In the genomic region with DNA sequence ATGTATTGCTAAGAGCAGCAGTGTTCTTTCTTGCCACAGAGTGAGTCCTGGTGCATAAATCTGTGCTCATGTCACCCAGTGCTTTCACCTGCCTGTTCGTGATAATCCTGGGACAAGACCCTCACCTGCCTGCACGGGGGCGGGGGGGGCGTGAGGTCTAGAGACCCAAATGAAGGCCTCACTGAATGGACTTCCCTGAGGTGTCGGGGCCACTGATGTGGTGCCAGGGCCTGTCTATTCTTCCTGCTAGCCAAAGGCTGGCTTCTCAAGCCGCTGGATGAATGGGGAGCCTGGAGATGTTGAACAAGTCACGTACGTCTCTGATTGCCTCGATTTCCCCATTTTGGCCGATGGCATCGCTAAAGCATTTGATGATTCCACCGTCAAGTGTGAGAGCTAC, we compare ENCODE assay signal across 20 cellular contexts.
DNase-seq lines count a peak whose midpoint lies in the region; ATAC-seq and TF ChIP-seq lines count a peak whose summit lies in the region.
"Had no signal": no experiment of that assay in that cellular context is flagged by ENCODE, and none has a peak within 500 bp of the region (broad histone marks: within the 10 kb centered on the region; RNA-seq: fewer than 3 reads in every experiment).

No MANE protein-coding gene starts in this region.

- H3K9ac ChIP-seq in mammary epithelial cell (ENCODE audit: insufficient read depth, low read length) (no peak overlapping the region), neuronal stem cell (ENCODE audit: low read depth, low read length, poor library complexity) (no peak overlapping the region)

- no peak overlapping the region for H2BK12ac ChIP-seq in neuronal stem cell (ENCODE audit: low read length)

- no peak overlapping the region for H3K14ac ChIP-seq in neuronal stem cell (ENCODE audit: low read length)

- H3K18ac ChIP-seq in neuronal stem cell (ENCODE audit: low read length), result peak overlapping the region; percentile 30

- CTCF ChIA-PET in mammary epithelial cell (lab: Charles Lee; ENCODE audit: low non-redundant PET), result no interaction called here

- H3K4me1 ChIP-seq in breast epithelium (peaks cover 16 to 32% of the 10 kb centered on the region in 2 donors), mammary epithelial cell (ENCODE audit: insufficient read depth, low read length) (peaks cover 55% of the 10 kb centered on the region), neuronal stem cell (ENCODE audit: control insufficient read depth in 2 of 2, insufficient read depth in 1 of 2, low read depth in 1 of 2, low read length in 2 of 2) (peaks cover 32 to 42% of the 10 kb centered on the region in 2 donors), upper lobe of right lung (peaks cover 57% of the 10 kb centered on the region)

- H2AFZ ChIP-seq in mammary epithelial cell (ENCODE audit: low read depth, low read length) (no peak overlapping the region), neuronal stem cell (ENCODE audit: low read length) (no peak overlapping the region)

- H3K23ac ChIP-seq in neuronal stem cell (ENCODE audit: low read depth, low read length, poor library complexity), result no peak overlapping the region

- dilution Hi-C loops in mammary epithelial cell (cut with HindIII; ENCODE audit: low sequenced_read_pairs), result no loop called here

- 96% methylated on average over 9 of the region's 12 CpGs for WGBS in mammary epithelial cell (ENCODE audit: low coverage, missing lambda C conversion rate)
- whole genome bisulfite sequencing in neuronal stem cell (ENCODE audit: extremely low coverage in 2 of 2, insufficient read length in 2 of 2, insufficient replicate concordance in 1 of 2), 2 donors, result no CpG with 5 or more reads among the region's 12 CpGs

- H3K4me2 ChIP-seq in mammary epithelial cell (ENCODE audit: insufficient read depth, low read depth, low read length), result no peak overlapping the region
- H3K4me2 ChIP-seq in neuronal stem cell (ENCODE audit: insufficient read depth, low read length, poor library complexity, severe bottlenecking), result no peak overlapping the region

- no peaks in the 10 kb centered on the region for H3K36me3 ChIP-seq in breast epithelium
- H3K36me3 ChIP-seq in mammary epithelial cell (ENCODE audit: insufficient read depth, low read length), result no peaks in the 10 kb centered on the region
- H3K36me3 ChIP-seq in neuronal stem cell (replicated peaks in 1 of 2; ENCODE audit: control insufficient read depth in 2 of 2, insufficient read depth in 2 of 2, low read length in 2 of 2), result no peaks in the 10 kb centered on the region
- H3K36me3 ChIP-seq in upper lobe of right lung, result no peaks in the 10 kb centered on the region
- no peaks in the 10 kb centered on the region for H3K36me3 ChIP-seq in H7 (replicated peaks; ENCODE audit: control insufficient read depth, insufficient read depth, low read length)
- H3K36me3 ChIP-seq: neutrophil had no signal

- peak overlapping the region; percentile 98 to 99 for H3K27ac ChIP-seq in breast epithelium
- no peak overlapping the region for H3K27ac ChIP-seq in mammary epithelial cell (ENCODE audit: insufficient read depth, low read depth, low read length)
- H3K27ac ChIP-seq in neuronal stem cell (replicated peaks; ENCODE audit: low read length), result no peak overlapping the region
- H3K27ac ChIP-seq in upper lobe of right lung, result peak overlapping the region; percentile 99
- H3K27ac ChIP-seq: neutrophil had no signal

- peak overlapping the region; percentile 49 for H2AK5ac ChIP-seq in neuronal stem cell (ENCODE audit: low read depth, low read length)

- H2BK5ac ChIP-seq in neuronal stem cell (ENCODE audit: low read length), result peak overlapping the region; percentile 27

- no peak overlapping the region for H2BK15ac ChIP-seq in neuronal stem cell (ENCODE audit: low read length)

- H3K27ac Mint-ChIP-seq in dendritic cell treated with granulocyte-macrophage colony-stimulating factor and Interleukin-4, amounts not matched to agents 40 ng/mL and 50 ng/mL, for 4 days, result peak overlapping the region; percentile 99
- H3K27ac Mint-ChIP-seq: activated CD4-positive, alpha-beta T cell treated with anti-CD3 and anti-CD28 coated beads, Interleukin-2, amount 10 ng/mL, durations not matched to agents 7 days and 5 days; effector memory CD8-positive, alpha-beta T cell had no signal

- DNase-seq in breast epithelium (ENCODE audit: low spot score in 2 of 2) (no peak), mammary epithelial cell (no peak), neuronal stem cell (ENCODE audit: low spot score) (no peak), upper lobe of right lung (no peak), H7 (no peak)
- DNase-seq: activated CD4-positive, alpha-beta T cell treated with anti-CD3 and anti-CD28 coated beads, Interleukin-2, amount 10 ng/mL, durations not matched to agents 7 days and 5 days; activated naive CD4-positive, alpha-beta T cell treated with Interleukin-2 at 50 U/mL for 16 hours; anterior cingulate cortex; effector memory CD8-positive, alpha-beta T cell; KBM-7; left colon; midbrain; NCI-H1694; stimulated activated CD4-positive, alpha-beta T cell treated with anti-CD3 and anti-CD28 coated beads, Interleukin-15, amount 100 ng/mL, for 24 hours had no signal

- peaks cover 91% of the 10 kb centered on the region for H3K4me1 Mint-ChIP-seq in dendritic cell treated with granulocyte-macrophage colony-stimulating factor and Interleukin-4, amounts not matched to agents 40 ng/mL and 50 ng/mL, for 4 days (ENCODE audit: low read depth)

- no peaks in the 10 kb centered on the region for H3K79me1 ChIP-seq in neuronal stem cell (ENCODE audit: low read depth, low read length)

- H3K79me2 ChIP-seq in mammary epithelial cell (ENCODE audit: insufficient read depth, low read length), result no peaks in the 10 kb centered on the region

- H3K27me3 ChIP-seq in breast epithelium (no peaks in the 10 kb centered on the region), mammary epithelial cell (ENCODE audit: insufficient read depth, low read length) (no peaks in the 10 kb centered on the region), neuronal stem cell (ENCODE audit: control insufficient read depth in 3 of 3, insufficient read depth in 3 of 3, low read depth in 1 of 3, low read length in 3 of 3) (no peaks in the 10 kb centered on the region), upper lobe of right lung (no peaks in the 10 kb centered on the region), H7 (ENCODE audit: control insufficient read depth, insufficient read depth, low read length) (no peaks in the 10 kb centered on the region)
- H3K27me3 ChIP-seq: neutrophil had no signal

- ATAC-seq in upper lobe of right lung, result no peak
- no peak for ATAC-seq in HG03175 (IDR thresholded peaks at IDR 0.05; ENCODE audit: unreplicated experiment)
- ATAC-seq in GM18868 (IDR thresholded peaks at IDR 0.05; ENCODE audit: unreplicated experiment), result no peak
- ATAC-seq: effector memory CD8-positive, alpha-beta T cell; left colon; Right ventricle myocardium inferior had no signal

- in situ Hi-C loops in mammary epithelial cell (cut with MboI; ENCODE audit: low sequenced_read_pairs in 2 of 2), result loop anchor here (10.0 to 25.0 kb wide), 6 partner anchors 109 to 356 kb away; no protein-coding TSS in a partner anchor

- H2BK120ac ChIP-seq in neuronal stem cell (ENCODE audit: low read depth, low read length), result no peak overlapping the region

- no peaks in the 10 kb centered on the region for H3K9me3 ChIP-seq in breast epithelium
- no peaks in the 10 kb centered on the region for H3K9me3 ChIP-seq in mammary epithelial cell (replicated peaks; ENCODE audit: insufficient read depth, low read length)
- no peaks in the 10 kb centered on the region for H3K9me3 ChIP-seq in neuronal stem cell (replicated peaks in 1 of 2; ENCODE audit: control insufficient read depth in 2 of 2, insufficient read depth in 1 of 2, low read depth in 1 of 2, low read length in 2 of 2)
- H3K9me3 ChIP-seq in upper lobe of right lung, result no peaks in the 10 kb centered on the region
- H3K9me3 ChIP-seq: neutrophil had no signal

- H3K4me3 ChIP-seq in breast epithelium, result no peak overlapping the region
- no peak overlapping the region for H3K4me3 ChIP-seq in mammary epithelial cell (replicated peaks in 1 of 3; ENCODE audit: insufficient read depth in 1 of 3, low read depth in 2 of 3, low read length in 3 of 3)
- H3K4me3 ChIP-seq in neuronal stem cell (ENCODE audit: low read length in 2 of 2), result no peak overlapping the region
- no peak overlapping the region for H3K4me3 ChIP-seq in upper lobe of right lung
- H3K4me3 ChIP-seq in H7 (ENCODE audit: insufficient read depth, low read depth, low read length), result no peak overlapping the region

- TF ChIP-seq CTCF in breast epithelium (IDR thresholded peaks at IDR 0.05) (no peak), mammary epithelial cell (conservative IDR thresholded peaks at IDR 0.05 in 1 of 2, IDR thresholded peaks at IDR 0.05 in 1 of 2; ENCODE audit: extremely low read depth in 1 of 2, insufficient read depth in 1 of 2, low read depth in 1 of 2, low read length in 2 of 2) (no peak), upper lobe of right lung (IDR thresholded peaks at IDR 0.05) (no peak)

- no peak overlapping the region for H3K4me3 Mint-ChIP-seq in dendritic cell treated with granulocyte-macrophage colony-stimulating factor and Interleukin-4, amounts not matched to agents 40 ng/mL and 50 ng/mL, for 4 days
- H3K4me3 Mint-ChIP-seq: activated CD4-positive, alpha-beta T cell treated with anti-CD3 and anti-CD28 coated beads, Interleukin-2, amount 10 ng/mL, durations not matched to agents 7 days and 5 days; CD14-positive monocyte; effector memory CD8-positive, alpha-beta T cell had no signal

- no peak overlapping the region for H3K4ac ChIP-seq in neuronal stem cell (ENCODE audit: low read length)

- no peak overlapping the region for H4K8ac ChIP-seq in neuronal stem cell (ENCODE audit: low read depth, low read length)

- TF ChIP-seq POLR2A in breast epithelium (IDR thresholded peaks at IDR 0.05), result no peak

- no peaks in the 10 kb centered on the region for H3K27me3 Mint-ChIP-seq in dendritic cell treated with granulocyte-macrophage colony-stimulating factor and Interleukin-4, amounts not matched to agents 40 ng/mL and 50 ng/mL, for 4 days
- H3K27me3 Mint-ChIP-seq: activated CD4-positive, alpha-beta T cell treated with anti-CD3 and anti-CD28 coated beads, Interleukin-2, amount 10 ng/mL, durations not matched to agents 7 days and 5 days; effector memory CD8-positive, alpha-beta T cell had no signal

- no TSS peak for BruUV-seq in mammary epithelial cell (replicated peaks; lab: Mats Ljungman, UMichigan)

- H3K9me3 Mint-ChIP-seq in dendritic cell treated with granulocyte-macrophage colony-stimulating factor and Interleukin-4, amounts not matched to agents 40 ng/mL and 50 ng/mL, for 4 days, result no peaks in the 10 kb centered on the region
- H3K9me3 Mint-ChIP-seq: activated CD4-positive, alpha-beta T cell treated with anti-CD3 and anti-CD28 coated beads, Interleukin-2, amount 10 ng/mL, durations not matched to agents 7 days and 5 days; effector memory CD8-positive, alpha-beta T cell had no signal

- H4K91ac ChIP-seq in neuronal stem cell (ENCODE audit: low read depth, low read length, poor library complexity), result no peak overlapping the region

- intact Hi-C loops in breast epithelium (cut with DNase I; ENCODE audit: low total_unique reads) (loop anchor here (1.0 to 10.0 kb wide), 2 partner anchors 18 to 196 kb away; no protein-coding TSS in a partner anchor), mammary epithelial cell (cut with micrococcal nuclease) (no loop called here), upper lobe of right lung (cut with DNase I) (loop anchor here (10.0 kb wide), 1 partner anchor 346 kb away; no protein-coding TSS in a partner anchor)
- intact Hi-C loops in dendritic cell treated with granulocyte-macrophage colony-stimulating factor and Interleukin-4, amounts not matched to agents 40 ng/mL and 50 ng/mL, for 4 days (cut with micrococcal nuclease), result loop anchor here (5.0 kb wide), 1 partner anchor 234 kb away; no protein-coding TSS in a partner anchor

- no peaks in the 10 kb centered on the region for H3K36me3 Mint-ChIP-seq in dendritic cell treated with granulocyte-macrophage colony-stimulating factor and Interleukin-4, amounts not matched to agents 40 ng/mL and 50 ng/mL, for 4 days (ENCODE audit: low read depth)

- H4K20me1 ChIP-seq in mammary epithelial cell (ENCODE audit: insufficient read depth, low read length), result no peaks in the 10 kb centered on the region

Comparison
In these comparisons a context has a peak if more than half of its experiments do, and no peak if none do; other contexts are left out.
1. H3K27ac ChIP-seq: peak in breast epithelium (2 of 2) and upper lobe of right lung (single experiment); none in mammary epithelial cell (single experiment) and neuronal stem cell (single experiment).